18 cellular contexts compared by ENCODE assay signal in the genomic region with DNA sequence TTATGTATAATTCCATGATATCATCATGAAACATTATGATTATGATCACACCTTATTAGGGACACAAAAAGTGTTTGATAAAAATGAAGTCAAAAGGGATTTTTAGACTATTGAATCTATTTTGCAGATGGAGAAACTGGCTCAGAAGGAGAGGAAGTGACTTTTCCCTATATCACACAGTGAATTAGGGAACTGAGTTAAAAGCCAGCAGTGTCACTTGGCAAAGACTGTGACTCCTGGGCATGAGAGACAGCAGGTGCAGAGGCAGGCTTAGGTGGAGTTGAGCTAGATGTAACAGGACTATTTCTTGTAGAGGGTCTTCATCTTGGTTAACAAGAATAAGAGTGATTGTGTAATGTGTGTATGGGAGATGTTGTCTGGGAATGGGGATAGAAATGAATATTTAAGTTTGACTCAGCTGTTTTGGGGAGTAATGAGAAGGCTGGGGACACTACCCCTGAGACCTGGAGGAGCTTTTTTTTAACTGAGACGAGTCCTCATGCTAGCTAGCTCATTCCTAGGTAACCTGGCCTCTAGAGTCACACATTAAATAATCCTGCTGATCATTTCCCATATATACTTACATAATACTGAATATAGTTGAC. TPM values are rescaled to one million over a fixed set of nuclear protein-coding genes. Genes with fewer than 3 reads are reported as not detected.
DNase-seq lines count a peak whose midpoint lies in the region; ATAC-seq, FAIRE-seq and TF ChIP-seq lines count a peak whose summit lies in the region.
"Had no signal": no experiment of that assay in that cellular context is flagged by ENCODE, and none has a peak within 500 bp of the region (broad histone marks: within the 10 kb centered on the region; RNA-seq: fewer than 3 reads in every experiment).

No MANE protein-coding gene starts in this region.

- no peaks in the 10 kb centered on the region for H3K36me3 ChIP-seq in BLaER1 treated with 17β-estradiol and CSF1 and Interleukin-3, amounts not matched to agents 10 nM and 100 nM
- H3K36me3 ChIP-seq in K562 (ENCODE audit: control insufficient read depth, insufficient read depth, low read length): no peaks in the 10 kb centered on the region
- H3K36me3 ChIP-seq: pancreas, vagina had no signal

- H3K4me1 ChIP-seq in BLaER1 treated with 17β-estradiol and CSF1 and Interleukin-3, amounts not matched to agents 10 nM and 100 nM: peaks cover 21 to 53% (median 28%) of the 10 kb centered on the region in 10 experiments
- peaks cover 3 to 64% of the 10 kb centered on the region in 2 experiments; a peak in 4 of 5 replicates for H3K4me1 ChIP-seq in K562 (replicated peaks in 1 of 2; ENCODE audit: control insufficient read depth in 2 of 2, insufficient read depth in 2 of 2, low read length in 2 of 2)
- H3K4me1 ChIP-seq: pancreas, vagina had no signal

- no peak overlapping the region for H3K9ac ChIP-seq in BLaER1 treated with 17β-estradiol and CSF1 and Interleukin-3, amounts not matched to agents 10 nM and 100 nM
- H3K9ac ChIP-seq in K562 (ENCODE audit: insufficient read depth in 1 of 2, low read depth in 2 of 2, low read length in 2 of 2): no peak overlapping the region; a peak in 1 of 4 replicates

- 27% methylated on average over 1 of the region's 1 CpG for WGBS in K562 (ENCODE audit: insufficient coverage, low coverage, missing lambda C conversion rate)

- TF ChIP-seq CTCF in K562 (IDR thresholded peaks at IDR 0.05 in 2 of 3, conservative IDR thresholded peaks at IDR 0.05 in 1 of 3; ENCODE audit: insufficient read depth in 2 of 3, low read depth in 1 of 3, low read length in 3 of 3) (no peak), GM10248 (IDR thresholded peaks at IDR 0.05; ENCODE audit: control extremely low read depth, extremely low read depth, low read depth, missing control alignments) (no peak)

- no peaks in the 10 kb centered on the region for H4K20me1 ChIP-seq in BLaER1 treated with 17β-estradiol and CSF1 and Interleukin-3, amounts not matched to agents 10 nM and 100 nM
- H4K20me1 ChIP-seq in K562 (replicated peaks; ENCODE audit: control insufficient read depth, insufficient read depth, low read length): no peaks in the 10 kb centered on the region

- BruUV-seq in K562 (replicated peaks; lab: Mats Ljungman, UMichigan): no TSS peak

- peak overlapping the region in 9 of 11 experiments; percentile 4 to 52 (median 18); a peak in 10 of 22 replicates for H3K4me2 ChIP-seq in BLaER1 treated with 17β-estradiol and CSF1 and Interleukin-3, amounts not matched to agents 10 nM and 100 nM
- no peak overlapping the region for H3K4me2 ChIP-seq in K562 (ENCODE audit: insufficient read depth, low read length)

- POLR2A ChIA-PET in K562 (lab: Yijun Ruan, JAX) (interaction anchor here (0.6 kb wide), 1 partner anchor 25 kb away, joined by 3 read pairs; no protein-coding TSS in a partner anchor), GM10248 (lab: Yijun Ruan, JAX) (no interaction called here)

- TF ChIP-seq EP300 in K562 (IDR thresholded peaks at IDR 0.05; ENCODE audit: low read length): no peak

- peaks cover 10 to 40% (median 16%) of the 10 kb centered on the region in 11 experiments; a peak in 21 of 22 replicates for H3K9me3 ChIP-seq in BLaER1 treated with 17β-estradiol and CSF1 and Interleukin-3, amounts not matched to agents 10 nM and 100 nM (replicated peaks in 1 of 11)
- H3K9me3 ChIP-seq in K562 (replicated peaks; ENCODE audit: control insufficient read depth, insufficient read depth, low read depth, low read length): no peaks in the 10 kb centered on the region
- H3K9me3 ChIP-seq: pancreas, vagina had no signal

- no peak for DNase-seq in GM12891 (ENCODE audit: insufficient read length, low spot score)
- peak; percentile 49 for DNase-seq in SKM-1 (lab: John Stamatoyannopoulos, UW; ENCODE audit: unreplicated experiment)
- DNase-seq in K562 (ENCODE audit: extremely low read depth in 1 of 4, low spot score in 3 of 4): no peak
- no peak for DNase-seq in NCI-H187 treated with DMSO at 0.1 percent for 48 hours (lab: John Stamatoyannopoulos, UW)
- DNase-seq in GM10248 (ENCODE audit: extremely low spot score): no peak
- DNase-seq in amniotic stem cell (lab: John Stamatoyannopoulos, UW): no peak
- DNase-seq: activated CD4-positive, alpha-beta T cell treated with anti-CD3 and anti-CD28 coated beads for 4 hours; activated gamma-delta T cell; hypothalamus; NCI-H187; NCI-H510A treated with DMSO at 0.1 percent for 48 hours; pancreas; stimulated activated naive CD4-positive, alpha-beta T cell; T-helper 1 cell had no signal

- FAIRE-seq in GM12891 (lab: Jason Lieb, UNC) (peak; percentile 82), K562 (lab: Jason Lieb, UNC) (no peak)

- TF ChIP-seq POLR2A in GM12891 (IDR thresholded peaks at IDR 0.05; ENCODE audit: low read depth, low read length) (no peak), K562 (conservative IDR thresholded peaks at IDR 0.05) (no peak)

- H3K79me2 ChIP-seq in K562 (ENCODE audit: control insufficient read depth, insufficient read depth, low read length): no peaks in the 10 kb centered on the region

- no peak for TF ChIP-seq RAD21 in K562 (CRISPR knock-in tag; conservative IDR thresholded peaks at IDR 0.05 in 1 of 2, IDR thresholded peaks at IDR 0.05 in 1 of 2)

- ATAC-seq in K562: peak; percentile 13; the same call in 1 of the 3 replicates
- ATAC-seq in GM18867 (IDR thresholded peaks at IDR 0.05; ENCODE audit: unreplicated experiment): no peak
- ATAC-seq: Panc1 had no signal

- no peak overlapping the region for H3K27ac ChIP-seq in BLaER1 treated with 17β-estradiol and CSF1 and Interleukin-3, amounts not matched to agents 10 nM and 100 nM
- H3K27ac ChIP-seq in K562 (ENCODE audit: extremely low read depth, low read depth, low read length): no peak overlapping the region
- H3K27ac ChIP-seq: pancreas, vagina had no signal

- no peak overlapping the region for H3K4me3 ChIP-seq in BLaER1 treated with 17β-estradiol and CSF1 and Interleukin-3, amounts not matched to agents 10 nM and 100 nM
- H3K4me3 ChIP-seq in K562: no peak overlapping the region
- H3K4me3 ChIP-seq: pancreas, vagina had no signal

- H2AFZ ChIP-seq in K562 (ENCODE audit: low read depth, low read length): peak overlapping the region; percentile 11

- CTCF ChIA-PET in K562 (lab: Yijun Ruan, JAX; ENCODE audit: low intra/inter-chr PET ratio): no interaction called here
- CTCF ChIA-PET in GM10248 (lab: Yijun Ruan, JAX): interaction anchor here (1.2 to 9.1 kb wide), 2 partner anchors 27 to 151 kb away, joined by 4 to 54 read pairs; no protein-coding TSS in a partner anchor

- intact Hi-C loops in K562 (cut with micrococcal nuclease): no loop called here

- H3K9me1 ChIP-seq in K562 (ENCODE audit: control insufficient read depth, insufficient read depth, low read length): no peaks in the 10 kb centered on the region

- in situ Hi-C loops in K562 (cut with MboI): no loop called here

- H3K27me3 ChIP-seq in BLaER1 treated with 17β-estradiol and CSF1 and Interleukin-3, amounts not matched to agents 10 nM and 100 nM: no peaks in the 10 kb centered on the region
- no peaks in the 10 kb centered on the region for H3K27me3 ChIP-seq in K562 (ENCODE audit: control insufficient read depth in 2 of 2, insufficient read depth in 2 of 2, low read length in 2 of 2)
- H3K27me3 ChIP-seq: pancreas, vagina had no signal

TF ChIP-seq in GM12891, 5 proteins besides CTCF, POLR2A, EP300 and RAD21 (continues in another document):
- TF ChIP-seq POLR2AphosphoS5 (IDR thresholded peaks at IDR 0.05; ENCODE audit: low read depth, low read length): no peak
- TF ChIP-seq POU2F2 (IDR thresholded peaks at IDR 0.05; ENCODE audit: low read depth, low read length): no peak

TF ChIP-seq in K562, 482 proteins besides CTCF, POLR2A, EP300 and RAD21 (continues in another document):
- TF ChIP-seq SPI1 (IDR thresholded peaks at IDR 0.05; ENCODE audit: borderline replicate concordance, low read depth, low read length): peak; percentile 74; the same call in 1 of the 2 replicates

RNA-seq across cellular contexts. Expression of a gene that starts 1.0 kb away (rescaled TPM):
- polyA plus RNA-seq in GM12891 (2012; ENCODE audit: low read depth, missing spikeins): 14.9 TPM
- 3.9 and 4.7 TPM in 2 replicates for total RNA-seq in K562 (2011; cell fraction: chromatin; rRNA removed; ENCODE audit: low replicate concordance)
- 1.5 and 2.4 TPM in 2 replicates for total RNA-seq in K562 (2011; cell fraction: nucleolus; rRNA removed)
- 2.9 and 3.3 TPM in 2 replicates for total RNA-seq in K562 (2011; cell fraction: nucleoplasm; rRNA removed)
- total RNA-seq in K562 (2014; rRNA removed) (0.82 and 1.4 TPM in 2 replicates), K562 (2014; rRNA removed; fragmentation: Illumina TruSeq; extraction: Trizol) (2.2 and 2.5 TPM in 2 replicates), K562 (2015; rRNA removed; fragmentation: Illumina TruSeq; extraction: Trizol) (6.8 TPM in 2 replicates), K562 (2021) (1.9 and 2.5 TPM in 2 replicates)
- polyA plus RNA-seq in K562 (2011; rRNA removed) (2.0 and 7.3 TPM in 2 replicates), K562 (2014; fragmentation: Illumina TruSeq; extraction: Trizol) (3.1 and 3.5 TPM in 2 replicates), K562 (2014; fragmentation: Nextera tagmentation; extraction: Ambion mirVana) (1 to 10 TPM; 1.0 to 1.5 TPM), K562 (2014; rRNA removed) (1.6 and 1.8 TPM in 2 replicates)
- polyA plus RNA-seq in K562 (2011; cell fraction: cytosol; rRNA removed): 0.37 and 4.0 TPM in 2 replicates
- polyA plus RNA-seq in K562 (2011; cell fraction: nucleus; rRNA removed): 2.0 and 6.2 TPM in 2 replicates
- 3.1 and 5.8 TPM in 2 replicates for polyA plus RNA-seq in K562 (2012)
- polyA minus RNA-seq in K562 (2011; rRNA and poly(A)+ RNA removed): 3.3 and 12.3 TPM in 2 replicates
- 0.48 and 1.8 TPM in 2 replicates for polyA minus RNA-seq in K562 (2011; cell fraction: cytosol; rRNA and poly(A)+ RNA removed)
- polyA minus RNA-seq in K562 (2011; cell fraction: nucleus; rRNA and poly(A)+ RNA removed): 0.94 and 7.8 TPM in 2 replicates

RNA-seq across cellular contexts. Expression of a gene that starts 57.3 kb away (rescaled TPM):
- polyA plus RNA-seq in GM12891 (2012; ENCODE audit: low read depth, missing spikeins): 36.4 TPM
- 0.33 and 0.60 TPM in 2 replicates for total RNA-seq in K562 (2011; cell fraction: chromatin; rRNA removed; ENCODE audit: low replicate concordance)
- total RNA-seq in K562 (2011; cell fraction: nucleolus; rRNA removed): 0.66 and 0.67 TPM in 2 replicates
- 1.1 and 1.5 TPM in 2 replicates for total RNA-seq in K562 (2011; cell fraction: nucleoplasm; rRNA removed)
- total RNA-seq in K562 (2014; rRNA removed): 0.94 and 1.1 TPM in 2 replicates
- 1.8 and 2.0 TPM in 2 replicates for total RNA-seq in K562 (2014; rRNA removed; fragmentation: Illumina TruSeq; extraction: Trizol)
- total RNA-seq in K562 (2015; rRNA removed; fragmentation: Illumina TruSeq; extraction: Trizol): 3.9 and 4.8 TPM in 2 replicates
- 0.87 and 1.0 TPM in 2 replicates for total RNA-seq in K562 (2021)
- 0.70 and 0.77 TPM in 2 replicates for polyA plus RNA-seq in K562 (2011; rRNA removed)
- 0.43 and 0.80 TPM in 2 replicates for polyA plus RNA-seq in K562 (2011; cell fraction: cytosol; rRNA removed)
- 0.27 and 0.38 TPM in 2 replicates for polyA plus RNA-seq in K562 (2011; cell fraction: nucleus; rRNA removed)
- polyA plus RNA-seq in K562 (2012): 3.0 and 10.1 TPM in 2 replicates
- 2.0 and 2.9 TPM in 2 replicates for polyA plus RNA-seq in K562 (2014; fragmentation: Illumina TruSeq; extraction: Trizol)
- polyA plus RNA-seq in K562 (2014; fragmentation: Nextera tagmentation; extraction: Ambion mirVana): 1 to 10 TPM in 1 of 2 experiments, under 1 TPM in 1; 0.56 to 1.7 TPM
- polyA plus RNA-seq in K562 (2014; rRNA removed): 0.90 and 1.6 TPM in 2 replicates
- polyA minus RNA-seq in K562 (2011; rRNA and poly(A)+ RNA removed): 0.84 and 1.5 TPM in 2 replicates
- 0.73 TPM in 1 of 2 replicates, not detected in the other for polyA minus RNA-seq in K562 (2011; cell fraction: cytosol; rRNA and poly(A)+ RNA removed)
- polyA minus RNA-seq in K562 (2011; cell fraction: nucleus; rRNA and poly(A)+ RNA removed): 0.22 and 0.27 TPM in 2 replicates
